Comparison of ENCODE assay signal across 13 cellular contexts in genomic region chr12:50786498-50787231, GRCh38. TPM values are rescaled to one million over a fixed set of nuclear protein-coding genes. Genes with fewer than 3 reads are reported as not detected.
DNase-seq lines count a peak whose midpoint lies in the region; ATAC-seq, FAIRE-seq and TF ChIP-seq lines count a peak whose summit lies in the region.
"Had no signal": no experiment of that assay in that cellular context is flagged by ENCODE, and none has a peak within 500 bp of the region (broad histone marks: within the 10 kb centered on the region; RNA-seq: fewer than 3 reads in every experiment).

No MANE protein-coding gene starts in this region.

- no peak overlapping the region for H3K4me3 ChIP-seq in A549
- H3K4me3 ChIP-seq in astrocyte of the spinal cord (ENCODE audit: low read depth, low read length), result no peak overlapping the region
- no peak overlapping the region for H3K4me3 ChIP-seq in left lung
- H3K4me3 ChIP-seq: neural progenitor cell had no signal

- peak overlapping the region; percentile 79 for H3K4me2 ChIP-seq in A549
- H3K4me2 ChIP-seq: KMS-11, neural progenitor cell had no signal

- H3K4me3 Mint-ChIP-seq in HFFc6, result peak overlapping the region; percentile 80
- H3K4me3 Mint-ChIP-seq in activated CD8-positive, alpha-beta T cell treated with anti-CD3 and anti-CD28 coated beads for 36 hours, result no peak overlapping the region
- H3K4me3 Mint-ChIP-seq: central memory CD8-positive, alpha-beta T cell; neural progenitor cell; stimulated activated naive CD8-positive, alpha-beta T cell treated with anti-CD3 and anti-CD28 coated beads, Interleukin-15, Interleukin-2, amounts not matched to agents 100 ng/mL and 50 ng/mL, for 24 hours; T-helper 1 cell treated with Interleukin-12 subunit alpha and Interleukin-12 subunit beta and Interleukin-4 antibody, amounts not matched to agents 30 μg/mL and 1 μg/mL, for 36 hours had no signal

- TF ChIP-seq RAD21 in A549 (conservative IDR thresholded peaks at IDR 0.05 in 1 of 2, IDR thresholded peaks at IDR 0.05 in 1 of 2), result peak in 1 of 2 experiments; percentile 1; a peak in 2 of 5 replicates

- ATAC-seq in A549, result peak; percentile 97 to 98
- ATAC-seq in left lung, result peak; percentile 94
- no peak for ATAC-seq in GM21381 (IDR thresholded peaks at IDR 0.05; ENCODE audit: unreplicated experiment)
- no peak for ATAC-seq in activated CD8-positive, alpha-beta T cell treated with anti-CD3 and anti-CD28 coated beads for 36 hours

- CTCF ChIA-PET in A549 (lab: Yijun Ruan, JAX), result interaction anchor here (0.6 to 3.1 kb wide), 5 partner anchors 8 to 22 kb away, joined by 3 to 18 read pairs (median 4); no protein-coding TSS in a partner anchor
- CTCF ChIA-PET in activated CD8-positive, alpha-beta T cell treated with anti-CD3 and anti-CD28 coated beads for 36 hours (lab: Charles Lee), result interaction anchor here (2.2 kb wide), 1 partner anchor 22 kb away, joined by 7 read pairs; no protein-coding TSS in a partner anchor

- TF ChIP-seq CTCF in A549 (IDR thresholded peaks at IDR 0.05), result no peak
- TF ChIP-seq CTCF in HFFc6 (IDR thresholded peaks at IDR 0.05), result no peak
- TF ChIP-seq CTCF in astrocyte of the spinal cord (IDR thresholded peaks at IDR 0.05; ENCODE audit: low read depth, low read length), result no peak
- TF ChIP-seq CTCF in left lung (IDR thresholded peaks at IDR 0.05), result no peak
- no peak for TF ChIP-seq CTCF in activated CD8-positive, alpha-beta T cell treated with anti-CD3 and anti-CD28 coated beads for 36 hours (IDR thresholded peaks at IDR 0.05)

- TF ChIP-seq EP300 in A549 (IDR thresholded peaks at IDR 0.05), result peak; percentile 66 to 80; a peak in 4 of 5 replicates

- POLR2A ChIA-PET in A549 (lab: Yijun Ruan, JAX), result interaction anchor here (0.6 to 1.2 kb wide), 2 partner anchors 22 to 544 kb away, joined by 3 to 14 read pairs; partner anchors contain the start of gene ATF1
- POLR2A ChIA-PET in activated CD8-positive, alpha-beta T cell treated with anti-CD3 and anti-CD28 coated beads for 36 hours (lab: Charles Lee), result interaction anchor here (0.6 to 1.4 kb wide), 4 partner anchors 8 to 120 kb away, joined by 3 read pairs; no protein-coding TSS in a partner anchor

- H3K27ac Mint-ChIP-seq in HFFc6, result peak overlapping the region; percentile 99
- H3K27ac Mint-ChIP-seq in activated CD8-positive, alpha-beta T cell treated with anti-CD3 and anti-CD28 coated beads for 36 hours, result no peak overlapping the region
- H3K27ac Mint-ChIP-seq: neural progenitor cell; stimulated activated naive CD8-positive, alpha-beta T cell treated with anti-CD3 and anti-CD28 coated beads, Interleukin-15, Interleukin-2, amounts not matched to agents 100 ng/mL and 50 ng/mL, for 24 hours; T-helper 1 cell treated with Interleukin-12 subunit alpha and Interleukin-12 subunit beta and Interleukin-4 antibody, amounts not matched to agents 30 μg/mL and 1 μg/mL, for 36 hours had no signal

- in situ Hi-C loops in astrocyte of the spinal cord (cut with HindIII; ENCODE audit: low sequenced_read_pairs), result no loop called here

- FAIRE-seq in A549 (lab: Jason Lieb, UNC), result peak; percentile 7

- no peak for TF ChIP-seq POLR2A in A549 (IDR thresholded peaks at IDR 0.05; ENCODE audit: low read length)

- DNase-seq in A549 (ENCODE audit: low read depth in 1 of 2, low spot score in 1 of 2) (peak; percentile 84 to 99), HFFc6 (peak; percentile 96), astrocyte of the spinal cord (ENCODE audit: low read depth, low spot score) (peak; percentile 91), left lung (no peak), cerebellum (ENCODE audit: low spot score) (no peak), occipital lobe (lab: John Stamatoyannopoulos, UW) (no peak)
- DNase-seq in activated CD8-positive, alpha-beta T cell treated with anti-CD3 and anti-CD28 coated beads for 36 hours, result no peak

- WGBS in A549 (ENCODE audit: missing lambda C conversion rate), result 4% methylated on average over 3 of the region's 3 CpGs

- intact Hi-C loops in left lung (cut with DNase I), result no loop called here
- intact Hi-C loops in activated CD8-positive, alpha-beta T cell treated with anti-CD3 and anti-CD28 coated beads for 36 hours (cut with micrococcal nuclease), result no loop called here

- peaks cover 13% of the 10 kb centered on the region for H3K9me3 Mint-ChIP-seq in HFFc6
- H3K9me3 Mint-ChIP-seq in activated CD8-positive, alpha-beta T cell treated with anti-CD3 and anti-CD28 coated beads for 36 hours, result no peaks in the 10 kb centered on the region
- H3K9me3 Mint-ChIP-seq: central memory CD8-positive, alpha-beta T cell; stimulated activated naive CD8-positive, alpha-beta T cell treated with anti-CD3 and anti-CD28 coated beads, Interleukin-15, Interleukin-2, amounts not matched to agents 100 ng/mL and 50 ng/mL, for 24 hours; T-helper 1 cell treated with Interleukin-12 subunit alpha and Interleukin-12 subunit beta and Interleukin-4 antibody, amounts not matched to agents 30 μg/mL and 1 μg/mL, for 36 hours had no signal

- H3K36me3 ChIP-seq in left lung, result peaks cover 0 to 17% of the 10 kb centered on the region in 2 donors
- H3K36me3 ChIP-seq: neural progenitor cell had no signal

- no peaks in the 10 kb centered on the region for H3K27me3 ChIP-seq in left lung
- H3K27me3 ChIP-seq: neural progenitor cell had no signal

- H3K36me3 Mint-ChIP-seq in HFFc6 (ENCODE audit: low read depth), result peaks cover 33% of the 10 kb centered on the region
- H3K36me3 Mint-ChIP-seq in activated CD8-positive, alpha-beta T cell treated with anti-CD3 and anti-CD28 coated beads for 36 hours (ENCODE audit: low read depth), result peaks cover 41% of the 10 kb centered on the region

- H3K9me3 ChIP-seq in A549, result peaks cover 8% of the 10 kb centered on the region; the same call in 1 of the 3 replicates
- no peaks in the 10 kb centered on the region for H3K9me3 ChIP-seq in left lung

- H3K27ac ChIP-seq in A549 (peak overlapping the region; percentile 70 to 85), left lung (peak overlapping the region; percentile 63 to 71)
- H3K27ac ChIP-seq: KMS-11, neural progenitor cell had no signal

- peaks cover 77% of the 10 kb centered on the region for H3K4me1 Mint-ChIP-seq in HFFc6 (ENCODE audit: low read depth)
- H3K4me1 Mint-ChIP-seq in activated CD8-positive, alpha-beta T cell treated with anti-CD3 and anti-CD28 coated beads for 36 hours (ENCODE audit: low read depth), result peaks cover 24% of the 10 kb centered on the region
- H3K4me1 Mint-ChIP-seq: neural progenitor cell had no signal

- H3K27me3 Mint-ChIP-seq in HFFc6 (ENCODE audit: insufficient read depth), result peaks cover 3% of the 10 kb centered on the region
- no peaks in the 10 kb centered on the region for H3K27me3 Mint-ChIP-seq in activated CD8-positive, alpha-beta T cell treated with anti-CD3 and anti-CD28 coated beads for 36 hours
- H3K27me3 Mint-ChIP-seq: central memory CD8-positive, alpha-beta T cell; stimulated activated naive CD8-positive, alpha-beta T cell treated with anti-CD3 and anti-CD28 coated beads, Interleukin-15, Interleukin-2, amounts not matched to agents 100 ng/mL and 50 ng/mL, for 24 hours had no signal

- H3K4me1 ChIP-seq in A549 (peaks cover 52% of the 10 kb centered on the region), left lung (peaks cover 0 to 12% of the 10 kb centered on the region in 2 donors)
- H3K4me1 ChIP-seq: neural progenitor cell had no signal

TF ChIP-seq in A549, 52 proteins besides CTCF, POLR2A, EP300 and RAD21 (continues in another document):
- TF ChIP-seq ESRRA (IDR thresholded peaks at IDR 0.05; ENCODE audit: borderline replicate concordance, low read length), result no peak
- peak; percentile 46; the same call in 1 of the 2 replicates for TF ChIP-seq EHF (CRISPR knock-in tag; IDR thresholded peaks at IDR 0.05)
- peak; percentile 90 for TF ChIP-seq FOSL2 (IDR thresholded peaks at IDR 0.05)
- TF ChIP-seq FOSL2 (CRISPR knock-in tag; IDR thresholded peaks at IDR 0.05), result peak; percentile 98
- no peak for TF ChIP-seq HDAC2 (IDR thresholded peaks at IDR 0.05)
- TF ChIP-seq SMC3 (IDR thresholded peaks at IDR 0.05), result no peak
- TF ChIP-seq ELK1 (IDR thresholded peaks at IDR 0.05; ENCODE audit: low read depth, low read length), result no peak
- no peak for TF ChIP-seq CHD2 (IDR thresholded peaks at IDR 0.05; ENCODE audit: low read length, partially characterized antibody)
- TF ChIP-seq ZNF302 (CRISPR knock-in tag; IDR thresholded peaks at IDR 0.05), result peak; percentile 55; the same call in 1 of the 2 replicates
- TF ChIP-seq GATA3 (IDR thresholded peaks at IDR 0.05; ENCODE audit: borderline replicate concordance), result peak; percentile 91
- TF ChIP-seq HOXB13 (CRISPR knock-in tag; IDR thresholded peaks at IDR 0.05; ENCODE audit: low read depth), result peak; percentile 51
- peak; percentile 84 for TF ChIP-seq JUNB (IDR thresholded peaks at IDR 0.05)

RNA-seq across cellular contexts. Expression of gene ATF1, which starts 22.8 kb away (rescaled TPM):
- 77.1 and 88.9 TPM in 2 replicates for polyA plus RNA-seq in A549 (2011; rRNA removed)
- polyA plus RNA-seq in A549 (2012; cell fraction: cytosol; rRNA removed), result 45.5 and 51.2 TPM in 2 replicates
- polyA plus RNA-seq in A549 (2012; cell fraction: nucleus; rRNA removed), result 9.7 and 15.0 TPM in 2 replicates
- polyA plus RNA-seq in A549 (2017; fragmentation: RNase III; extraction: RNeasy Plus Mini Kit Qiagen cat#74134 plus additional on column Dnase treatment), result 30.9 to 35.9 TPM (median 34.2 TPM) in 3 replicates
- 82.5 and 96.9 TPM in 2 replicates for polyA minus RNA-seq in A549 (2011; rRNA and poly(A)+ RNA removed)
- total RNA-seq in HFFc6 (2021; fragmentation: NEBNext Ultra II Directional; extraction: Animal tissue kit (Norgen Biotek cat#: 25700)), result 10 to 100 TPM; 33.6 to 37.7 (median 34.4) TPM
- total RNA-seq in left lung, result 10 to 100 TPM; 33.0 to 34.4 TPM
- 21.0 TPM for total RNA-seq in cerebellum
- total RNA-seq in occipital lobe, result 30.3 TPM
- 10 to 100 TPM; 46.6 to 49.8 TPM for total RNA-seq in activated CD8-positive, alpha-beta T cell treated with anti-CD3 and anti-CD28 coated beads for 36 hours

RNA-seq across cellular contexts. Expression of gene TMPRSS12, which starts 56.1 kb away (rescaled TPM):
- polyA plus RNA-seq in A549 (2011; rRNA removed) (not detected in 2 replicates), A549 (2017; fragmentation: RNase III; extraction: RNeasy Plus Mini Kit Qiagen cat#74134 plus additional on column Dnase treatment) (not detected in 3 replicates)
- polyA plus RNA-seq in A549 (2012; cell fraction: cytosol; rRNA removed), result not detected in 2 replicates
- not detected in 2 replicates for polyA plus RNA-seq in A549 (2012; cell fraction: nucleus; rRNA removed)
- not detected in 2 replicates for polyA minus RNA-seq in A549 (2011; rRNA and poly(A)+ RNA removed)
- total RNA-seq in HFFc6 (2021; fragmentation: NEBNext Ultra II Directional; extraction: Animal tissue kit (Norgen Biotek cat#: 25700)), result not detected
- total RNA-seq in left lung (not detected), cerebellum (not detected), occipital lobe (not detected)
- total RNA-seq in activated CD8-positive, alpha-beta T cell treated with anti-CD3 and anti-CD28 coated beads for 36 hours, result not detected

Comparison
In these comparisons a context has a peak if more than half of its experiments do, and no peak if none do; other contexts are left out.
1. ATAC-seq: peak in A549 (2 of 2) and left lung (single experiment); none in GM21381 (single experiment) and activated CD8-positive, alpha-beta T cell treated with anti-CD3 and anti-CD28 coated beads for 36 hours (single experiment).
2. DNase-seq: peak in A549 (2 of 2), HFFc6 (single experiment) and astrocyte of the spinal cord (single experiment); none in left lung (0 of 2), cerebellum (single experiment), occipital lobe (single experiment) and activated CD8-positive, alpha-beta T cell treated with anti-CD3 and anti-CD28 coated beads for 36 hours (single experiment).